ENCODE assay signal across 23 cellular contexts in the genomic region with DNA sequence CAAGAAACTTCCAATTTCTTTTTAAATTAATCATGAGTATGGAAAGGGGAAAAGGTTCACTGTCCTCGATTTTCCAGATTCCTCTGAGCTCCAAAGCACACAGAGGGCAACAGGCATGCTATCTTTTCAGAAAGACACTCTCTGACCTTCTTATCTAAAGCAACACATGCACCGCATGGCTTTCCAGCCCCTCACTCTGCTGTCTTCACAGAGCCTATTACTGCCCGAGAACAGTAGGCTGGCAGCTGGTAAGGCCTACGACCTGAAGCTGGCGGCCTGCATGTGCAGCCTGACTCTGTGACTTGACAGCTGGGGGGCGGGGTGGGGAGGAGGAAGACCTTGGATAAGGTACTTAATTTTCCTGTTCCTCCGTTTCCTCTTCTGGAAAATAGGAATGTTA.
A peak's percentile ranks its signal among the peaks of the same experiment; 100 is the strongest.
DNase-seq lines count a peak whose midpoint lies in the region; ATAC-seq and TF ChIP-seq lines count a peak whose summit lies in the region.
"Had no signal": no experiment of that assay in that cellular context is flagged by ENCODE, and none has a peak within 500 bp of the region (broad histone marks: within the 10 kb centered on the region; RNA-seq: fewer than 3 reads in every experiment).

No MANE protein-coding gene starts in this region.

- peak overlapping the region; percentile 36 for H2BK15ac ChIP-seq in mesenchymal stem cell (ENCODE audit: low read depth, poor library complexity, severe bottlenecking)

- no peak overlapping the region for H4K8ac ChIP-seq in mesenchymal stem cell (ENCODE audit: low read length)

- no peak overlapping the region for H2BK12ac ChIP-seq in mesenchymal stem cell (ENCODE audit: low read length in 2 of 2)

- no peak for DNase-seq in SK-N-SH
- DNase-seq in OCI-M2 (lab: John Stamatoyannopoulos, UW; ENCODE audit: unreplicated experiment) = peak; percentile 49
- peak; percentile 50 for DNase-seq in WERI-Rb-1
- DNase-seq in mesenchymal stem cell = no peak
- no peak for DNase-seq in activated T-cell treated with anti-CD3 and anti-CD28 coated beads, Interleukin-2, amount 50 U/mL, for 1 hour
- DNase-seq in naive thymus-derived CD4-positive, alpha-beta T cell = no peak
- DNase-seq in NCI-H2029 (lab: John Stamatoyannopoulos, UW) = no peak
- DNase-seq: AML-193; C1 segment of cervical spinal cord; Caco-2; CD4-positive, alpha-beta memory T cell; DND-41; Karpas-422; NCI-H1092; NCI-H1417 treated with DMSO at 0.1 percent for 48 hours; NCI-H187; NCI-H2107; NCI-H524 treated with DMSO at 0.1 percent for 48 hours; NCI-H774; Peyer's patch; T-cell had no signal

- no peak overlapping the region for H2BK120ac ChIP-seq in mesenchymal stem cell (ENCODE audit: low read depth, low read length)

- H3K9me3 Mint-ChIP-seq in naive thymus-derived CD4-positive, alpha-beta T cell = peaks cover 0 to 3% (median 0%) of the 10 kb centered on the region in 11 donors
- H3K9me3 Mint-ChIP-seq: CD4-positive, alpha-beta memory T cell; T-cell had no signal

- H2AFZ ChIP-seq in SK-N-SH (ENCODE audit: low read depth) (no peak overlapping the region), mesenchymal stem cell (ENCODE audit: low read depth, low read length) (no peak overlapping the region)

- no peaks in the 10 kb centered on the region for H3K36me3 ChIP-seq in SK-N-SH (replicated peaks in 1 of 2; ENCODE audit: control insufficient read depth in 1 of 2, insufficient read depth in 2 of 2, low read length in 1 of 2)
- H3K36me3 ChIP-seq in WERI-Rb-1 = no peaks in the 10 kb centered on the region
- no peaks in the 10 kb centered on the region for H3K36me3 ChIP-seq in mesenchymal stem cell (ENCODE audit: control insufficient read depth in 1 of 2, insufficient read depth in 2 of 2, low read depth in 1 of 2, low read length in 2 of 2)
- H3K36me3 ChIP-seq in naive thymus-derived CD4-positive, alpha-beta T cell (ENCODE audit: control insufficient read depth in 2 of 3, insufficient read depth in 3 of 3, low read length in 3 of 3) = no peaks in the 10 kb centered on the region
- H3K36me3 ChIP-seq: Peyer's patch had no signal

- no peak overlapping the region for H2AK5ac ChIP-seq in mesenchymal stem cell (ENCODE audit: low read length, severe bottlenecking)

- intact Hi-C loops in naive thymus-derived CD4-positive, alpha-beta T cell (cut with micrococcal nuclease) = no loop called here

- H3K27me3 ChIP-seq in SK-N-SH (ENCODE audit: insufficient read depth) (no peaks in the 10 kb centered on the region), WERI-Rb-1 (ENCODE audit: insufficient read depth, low read depth, severe bottlenecking) (no peaks in the 10 kb centered on the region), mesenchymal stem cell (ENCODE audit: control insufficient read depth in 1 of 2, insufficient read depth in 1 of 2, low read length in 2 of 2) (no peaks in the 10 kb centered on the region)
- no peaks in the 10 kb centered on the region for H3K27me3 ChIP-seq in naive thymus-derived CD4-positive, alpha-beta T cell (ENCODE audit: control insufficient read depth in 2 of 2, insufficient read depth in 2 of 2, low read length in 2 of 2)
- H3K27me3 ChIP-seq: Peyer's patch had no signal

- H3K9me3 ChIP-seq in SK-N-SH (no peaks in the 10 kb centered on the region), WERI-Rb-1 (ENCODE audit: severe bottlenecking) (no peaks in the 10 kb centered on the region), mesenchymal stem cell (ENCODE audit: control insufficient read depth, low read length) (no peaks in the 10 kb centered on the region)
- no peaks in the 10 kb centered on the region for H3K9me3 ChIP-seq in naive thymus-derived CD4-positive, alpha-beta T cell (ENCODE audit: control insufficient read depth in 2 of 3, low read length in 3 of 3)
- H3K9me3 ChIP-seq: Caco-2, Peyer's patch had no signal

- no peaks in the 10 kb centered on the region for H4K20me1 ChIP-seq in SK-N-SH (ENCODE audit: insufficient read depth)

- 59% methylated on average over 7 of the region's 7 CpGs for WGBS in SK-N-SH (ENCODE audit: low lambda C conversion rate)
- WGBS in mesenchymal stem cell = 65% methylated on average over 6 of the region's 7 CpGs

- H3K27me3 Mint-ChIP-seq in naive thymus-derived CD4-positive, alpha-beta T cell = peaks cover 0 to 5% (median 0%) of the 10 kb centered on the region in 5 donors
- H3K27me3 Mint-ChIP-seq: T-cell had no signal

- H4K91ac ChIP-seq in mesenchymal stem cell (ENCODE audit: low read length) = no peak overlapping the region

- TF ChIP-seq EP300 in SK-N-SH (IDR thresholded peaks at IDR 0.05; ENCODE audit: borderline replicate concordance in 1 of 2, low read depth in 1 of 2, low read length in 1 of 2) = no peak

- H3K4me2 ChIP-seq in SK-N-SH = no peak overlapping the region
- H3K4me2 ChIP-seq in mesenchymal stem cell (ENCODE audit: low read length, poor library complexity, severe bottlenecking) = no peak overlapping the region

- no peak for TF ChIP-seq CTCF in SK-N-SH (IDR thresholded peaks at IDR 0.05)
- no peak for TF ChIP-seq CTCF in WERI-Rb-1 (IDR thresholded peaks at IDR 0.05; ENCODE audit: low read depth, low read length)

- no peak overlapping the region for H2BK5ac ChIP-seq in mesenchymal stem cell (ENCODE audit: low read depth, low read length, poor library complexity, severe bottlenecking)

- H3K4me3 Mint-ChIP-seq in naive thymus-derived CD4-positive, alpha-beta T cell = no peak overlapping the region
- H3K4me3 Mint-ChIP-seq: T-cell had no signal

- H3K4ac ChIP-seq in mesenchymal stem cell (ENCODE audit: low read depth in 1 of 2, low read length in 2 of 2) = peak overlapping the region in 1 of 2 experiments; percentile 13

- no peaks in the 10 kb centered on the region for H3K9me2 ChIP-seq in SK-N-SH

- H3F3A ChIP-seq in SK-N-SH (replicated peaks; ENCODE audit: insufficient read depth) = no peaks in the 10 kb centered on the region

- POLR2A ChIA-PET in SK-N-SH (lab: Yijun Ruan, JAX) = no interaction called here
- POLR2A ChIA-PET in naive thymus-derived CD4-positive, alpha-beta T cell (lab: Charles Lee) = no interaction called here

- CTCF ChIA-PET in SK-N-SH (lab: Yijun Ruan, JAX) = interaction anchor here (1.2 to 2.3 kb wide), 4 partner anchors 9 to 82 kb away, joined by 4 to 13 read pairs (median 6); no protein-coding TSS in a partner anchor
- CTCF ChIA-PET in naive thymus-derived CD4-positive, alpha-beta T cell (lab: Charles Lee) = no interaction called here

- no peak overlapping the region for H3K14ac ChIP-seq in mesenchymal stem cell (ENCODE audit: low read length in 2 of 2)

- H3K27ac Mint-ChIP-seq in naive thymus-derived CD4-positive, alpha-beta T cell = no peak overlapping the region
- H3K27ac Mint-ChIP-seq: CD4-positive, alpha-beta memory T cell; T-cell had no signal

- H3K79me1 ChIP-seq in mesenchymal stem cell (replicated peaks; ENCODE audit: low read length, poor library complexity, severe bottlenecking) = no peaks in the 10 kb centered on the region

- H3K4me1 ChIP-seq in SK-N-SH (ENCODE audit: control insufficient read depth in 1 of 2, insufficient read depth in 2 of 2, low read depth in 1 of 2, low read length in 1 of 2) (peaks cover 0 to 8% of the 10 kb centered on the region in 2 experiments; a peak in 1 of 4 replicates), mesenchymal stem cell (ENCODE audit: control insufficient read depth, insufficient read depth, low read depth, low read length) (no peaks in the 10 kb centered on the region)
- H3K4me1 ChIP-seq in naive thymus-derived CD4-positive, alpha-beta T cell (ENCODE audit: control insufficient read depth in 2 of 2, insufficient read depth in 2 of 2, low read length in 2 of 2) = no peaks in the 10 kb centered on the region
- H3K4me1 ChIP-seq: Peyer's patch had no signal

- no peak overlapping the region for H3K23ac ChIP-seq in mesenchymal stem cell (ENCODE audit: low read length in 2 of 2)

- peaks cover 0 to 4% (median 0%) of the 10 kb centered on the region in 7 donors for H3K4me1 Mint-ChIP-seq in naive thymus-derived CD4-positive, alpha-beta T cell
- H3K4me1 Mint-ChIP-seq: CD4-positive, alpha-beta memory T cell; T-cell had no signal

- no peak for ATAC-seq in SK-N-SH treated with all-trans-retinoic acid at 6 μM for 48 hours
- no peak for ATAC-seq in naive thymus-derived CD4-positive, alpha-beta T cell
- ATAC-seq: T-cell had no signal

- no peaks in the 10 kb centered on the region for H3K79me2 ChIP-seq in SK-N-SH (ENCODE audit: insufficient read depth)

- no peak for TF ChIP-seq RAD21 in SK-N-SH (IDR thresholded peaks at IDR 0.05; ENCODE audit: low read length)

- H3K27ac ChIP-seq in SK-N-SH (ENCODE audit: low read depth in 2 of 2, low read length in 1 of 2) = no peak overlapping the region
- no peak overlapping the region for H3K27ac ChIP-seq in WERI-Rb-1
- H3K27ac ChIP-seq in mesenchymal stem cell (ENCODE audit: low read length, poor library complexity, severe bottlenecking) = no peak overlapping the region
- H3K27ac ChIP-seq in naive thymus-derived CD4-positive, alpha-beta T cell (ENCODE audit: low read depth, low read length) = no peak overlapping the region
- H3K27ac ChIP-seq: HL-60, Peyer's patch had no signal

- H3K4me3 ChIP-seq in SK-N-SH (ENCODE audit: low read depth in 2 of 2, low read length in 1 of 2) (no peak overlapping the region), WERI-Rb-1 (ENCODE audit: low read depth, low read length) (no peak overlapping the region), mesenchymal stem cell (ENCODE audit: insufficient read depth in 1 of 2, low read depth in 1 of 2, low read length in 2 of 2) (no peak overlapping the region)
- H3K4me3 ChIP-seq in naive thymus-derived CD4-positive, alpha-beta T cell (ENCODE audit: low read length) = no peak overlapping the region
- H3K4me3 ChIP-seq: Peyer's patch had no signal

- H3K9ac ChIP-seq in SK-N-SH (no peak overlapping the region), mesenchymal stem cell (ENCODE audit: low read length) (no peak overlapping the region)

- no peaks in the 10 kb centered on the region for H3K36me3 Mint-ChIP-seq in naive thymus-derived CD4-positive, alpha-beta T cell
- H3K36me3 Mint-ChIP-seq: CD4-positive, alpha-beta memory T cell; T-cell had no signal

- H3K18ac ChIP-seq in mesenchymal stem cell (ENCODE audit: low read depth in 1 of 2, low read length in 2 of 2) = no peak overlapping the region

TF ChIP-seq in SK-N-SH, 30 proteins besides CTCF, POLR2A, EP300 and RAD21 (continues in another document):
- no peak for TF ChIP-seq MEF2A (IDR thresholded peaks at IDR 0.05; ENCODE audit: borderline replicate concordance, low read depth)

TF ChIP-seq in SK-N-SH treated with all-trans-retinoic acid at 6 μM for 48 hours, 23 proteins besides CTCF, POLR2A, EP300 and RAD21 (continues in another document):
- no peak for TF ChIP-seq CSDC2 (CRISPR knock-in tag; IDR thresholded peaks at IDR 0.05)
- no peak for TF ChIP-seq GLIS3 (CRISPR knock-in tag; IDR thresholded peaks at IDR 0.05)
- no peak for TF ChIP-seq ARNTL (CRISPR knock-in tag; IDR thresholded peaks at IDR 0.05; ENCODE audit: borderline replicate concordance, low read depth)
- no peak for TF ChIP-seq SNAI2 (CRISPR knock-in tag; IDR thresholded peaks at IDR 0.05)
- no peak for TF ChIP-seq PPARA (CRISPR knock-in tag; IDR thresholded peaks at IDR 0.05; ENCODE audit: borderline replicate concordance)
- no peak for TF ChIP-seq OSR1 (CRISPR knock-in tag; IDR thresholded peaks at IDR 0.05)
- TF ChIP-seq ZNF8 (CRISPR knock-in tag; IDR thresholded peaks at IDR 0.05) = no peak
- no peak for TF ChIP-seq ESRRG (CRISPR knock-in tag; IDR thresholded peaks at IDR 0.05)
- no peak for TF ChIP-seq ISL1 (CRISPR knock-in tag; IDR thresholded peaks at IDR 0.05)

Comparison
In these comparisons a context has a peak if more than half of its experiments do, and no peak if none do; other contexts are left out.
1. DNase-seq: peak in OCI-M2 (single experiment) and WERI-Rb-1 (single experiment); none in SK-N-SH (single experiment), mesenchymal stem cell (single experiment), activated T-cell treated with anti-CD3 and anti-CD28 coated beads, Interleukin-2, amount 50 U/mL, for 1 hour (single experiment), naive thymus-derived CD4-positive, alpha-beta T cell (0 of 9) and NCI-H2029 (single experiment).